29 cellular contexts compared by ENCODE assay signal in genomic region chr1:207140536-207140935, GRCh38. TPM values are rescaled to one million over a fixed set of nuclear protein-coding genes. Genes with fewer than 3 reads are reported as not detected.
"Had no signal": no experiment of that assay in that cellular context is flagged by ENCODE, and none has a peak within 500 bp of the region (broad histone marks: within the 10 kb centered on the region; RNA-seq: fewer than 3 reads in every experiment).

No MANE protein-coding gene starts in this region.

- H3K27ac ChIP-seq: esophagus muscularis mucosa, gastrocnemius medialis, left ventricle myocardium inferior, neutrophil, parathyroid adenoma, right lobe of liver, skin epidermis, tibial artery had no signal

- H3K27ac Mint-ChIP-seq: activated naive CD4-positive, alpha-beta T cell treated with anti-CD3 and anti-CD28 coated beads for 36 hours; activated naive CD8-positive, alpha-beta T cell treated with anti-CD3 and anti-CD28 coated beads, Interleukin-2, amount 10 ng/mL, durations not matched to agents 7 days and 5 days; dendritic cell treated with granulocyte-macrophage colony-stimulating factor and Interleukin-4, amounts not matched to agents 40 ng/mL and 50 ng/mL, for 4 days; natural killer cell treated with Interleukin-12 subunit alpha and Interleukin-12 subunit beta and Interleukin-15 and Interleukin-18, amount 100 ng/mL, for 72 hours; stimulated activated naive CD8-positive, alpha-beta T cell treated with anti-CD3 and anti-CD28 coated beads, Interleukin-15, Interleukin-2, amounts not matched to agents 100 ng/mL and 50 ng/mL, for 24 hours; WTC11 had no signal

- FAIRE-seq: endometrium had no signal

- H3K4me1 Mint-ChIP-seq: activated naive CD8-positive, alpha-beta T cell treated with anti-CD3 and anti-CD28 coated beads, Interleukin-2, amount 10 ng/mL, durations not matched to agents 7 days and 5 days; WTC11 had no signal

- ATAC-seq: gastrocnemius medialis; natural killer cell treated with Interleukin-12 subunit alpha and Interleukin-12 subunit beta and Interleukin-15 and Interleukin-18, amount 100 ng/mL, for 72 hours; right lobe of liver; WTC11 had no signal

- H3K4me3 ChIP-seq: esophagus muscularis mucosa, gastrocnemius medialis, left ventricle myocardium inferior, right lobe of liver, skin epidermis, tibial artery had no signal

- H3K4me3 Mint-ChIP-seq: activated naive CD4-positive, alpha-beta T cell treated with anti-CD3 and anti-CD28 coated beads for 36 hours; activated naive CD8-positive, alpha-beta T cell treated with anti-CD3 and anti-CD28 coated beads, Interleukin-2, amount 10 ng/mL, durations not matched to agents 7 days and 5 days; dendritic cell treated with granulocyte-macrophage colony-stimulating factor and Interleukin-4, amounts not matched to agents 40 ng/mL and 50 ng/mL, for 4 days; natural killer cell treated with Interleukin-12 subunit alpha and Interleukin-12 subunit beta and Interleukin-15 and Interleukin-18, amount 100 ng/mL, for 72 hours; stimulated activated naive CD8-positive, alpha-beta T cell treated with anti-CD3 and anti-CD28 coated beads, Interleukin-15, Interleukin-2, amounts not matched to agents 100 ng/mL and 50 ng/mL, for 24 hours; WTC11 had no signal

- H3K27me3 Mint-ChIP-seq: activated naive CD8-positive, alpha-beta T cell treated with anti-CD3 and anti-CD28 coated beads, Interleukin-2, amount 10 ng/mL, durations not matched to agents 7 days and 5 days; dendritic cell treated with granulocyte-macrophage colony-stimulating factor and Interleukin-4, amounts not matched to agents 40 ng/mL and 50 ng/mL, for 4 days; stimulated activated naive CD8-positive, alpha-beta T cell treated with anti-CD3 and anti-CD28 coated beads, Interleukin-15, Interleukin-2, amounts not matched to agents 100 ng/mL and 50 ng/mL, for 24 hours had no signal

- H3K36me3 Mint-ChIP-seq: natural killer cell treated with Interleukin-12 subunit alpha and Interleukin-12 subunit beta and Interleukin-15 and Interleukin-18, amount 100 ng/mL, for 72 hours; WTC11 had no signal

- H3K27me3 ChIP-seq: esophagus muscularis mucosa, gastrocnemius medialis, neutrophil, right lobe of liver, tibial artery had no signal

- DNase-seq: activated CD4-positive, alpha-beta T cell treated with anti-CD3 and anti-CD28 coated beads, Interleukin-2, amount 50 U/mL, for 48 hours; activated CD8-positive, alpha-beta memory T cell treated with anti-CD3 and anti-CD28 coated beads, Interleukin-2, amount 50 U/mL, for 48 hours; activated effector memory CD4-positive, alpha-beta T cell treated with Interleukin-2 at 50 U/mL for 16 hours; activated naive CD4-positive, alpha-beta T cell treated with anti-CD3 and anti-CD28 coated beads for 36 hours; activated naive CD8-positive, alpha-beta T cell treated with anti-CD3 and anti-CD28 coated beads, Interleukin-2, amount 10 ng/mL, durations not matched to agents 7 days and 5 days; activated T-cell treated with anti-CD3 and anti-CD28 coated beads, Interleukin-2, amount 50 U/mL, for 48 hours; amygdala; effector CD4-positive, alpha-beta T cell; gastrocnemius medialis; hippocampal formation; left ventricle myocardium inferior; midbrain; right lobe of liver; stimulated activated CD4-positive, alpha-beta T cell treated with anti-CD3 and anti-CD28 coated beads, Interleukin-1b, Interleukin-23, amount 100 ng/mL, for 48 hours; T1000; tibial artery had no signal

- H3K9me3 Mint-ChIP-seq: activated naive CD4-positive, alpha-beta T cell treated with anti-CD3 and anti-CD28 coated beads for 36 hours had no signal

- H3K36me3 ChIP-seq: esophagus muscularis mucosa, gastrocnemius medialis, left ventricle myocardium inferior, neutrophil, tibial artery had no signal

RNA-seq across cellular contexts. Expression of gene C4BPA, which starts 36.5 kb away (rescaled TPM):
- total RNA-seq: activated CD8-positive, alpha-beta memory T cell treated with anti-CD3 and anti-CD28 coated beads for 36 hours; activated naive CD4-positive, alpha-beta T cell treated with anti-CD3 and anti-CD28 coated beads for 36 hours; activated naive CD8-positive, alpha-beta T cell treated with anti-CD3 and anti-CD28 coated beads, Interleukin-2, amount 10 ng/mL, durations not matched to agents 7 days and 5 days; cardiac septum; left ventricle myocardium inferior; natural killer cell treated with Interleukin-12 subunit alpha and Interleukin-12 subunit beta and Interleukin-15 and Interleukin-18, amount 100 ng/mL, for 72 hours; pulmonary artery endothelial cell; T-helper 1 cell treated with Interleukin-12 subunit alpha and Interleukin-12 subunit beta and Interleukin-4 antibody, amounts not matched to agents 30 ng/mL and 1 ng/mL, for 36 hours had no signal

RNA-seq across cellular contexts. Expression of gene C4BPB, which starts 51.9 kb away (rescaled TPM):
- total RNA-seq: pulmonary artery endothelial cell had no signal
